15 cellular contexts compared by ENCODE assay signal in genomic region chr7:133300811-133301210, GRCh38.
"Had no signal": no experiment of that assay in that cellular context is flagged by ENCODE, and none has a peak within 500 bp of the region (broad histone marks: within the 10 kb centered on the region; RNA-seq: fewer than 3 reads in every experiment).

No MANE protein-coding gene starts in this region.

- H3K36me3 ChIP-seq: breast epithelium, thoracic aorta had no signal

- H3K4me3 ChIP-seq: breast epithelium, thoracic aorta had no signal

- DNase-seq: activated CD4-positive, alpha-beta T cell treated with anti-CD3 and anti-CD28 coated beads, Interleukin-2, amount 10 ng/mL, durations not matched to agents 24 days and 14 days; activated CD4-positive, CD25-positive, alpha-beta regulatory T cell; activated CD8-positive, alpha-beta T cell treated with anti-CD3 and anti-CD28 coated beads, Interleukin-2, amount 10 ng/mL, durations not matched to agents 7 days and 5 days; activated gamma-delta T cell treated with Interleukin-2 at 50 U/mL for 16 hours; activated naive CD8-positive, alpha-beta T cell treated with anti-CD3 and anti-CD28 coated beads, Interleukin-2, amount 10 ng/mL, durations not matched to agents 7 days and 5 days; aorta; foreskin keratinocyte; mammary epithelial cell; naive B cell; T-helper 2 cell had no signal

- H3K9me3 ChIP-seq: breast epithelium, neutrophil, thoracic aorta had no signal

- H3K27ac ChIP-seq: breast epithelium, foreskin keratinocyte, neutrophil, thoracic aorta had no signal

- H3K4me1 Mint-ChIP-seq: activated CD4-positive, alpha-beta T cell treated with anti-CD3 and anti-CD28 coated beads, Interleukin-2, amount 10 ng/mL, durations not matched to agents 24 days and 14 days; activated naive CD8-positive, alpha-beta T cell treated with anti-CD3 and anti-CD28 coated beads, Interleukin-2, amount 10 ng/mL, durations not matched to agents 7 days and 5 days had no signal

- FAIRE-seq: TTC549 had no signal

- H3K27me3 ChIP-seq: breast epithelium, foreskin keratinocyte, neutrophil had no signal

- H3K9me3 Mint-ChIP-seq: activated CD4-positive, alpha-beta T cell treated with anti-CD3 and anti-CD28 coated beads, Interleukin-2, amount 10 ng/mL, durations not matched to agents 24 days and 14 days; activated naive CD8-positive, alpha-beta T cell treated with anti-CD3 and anti-CD28 coated beads, Interleukin-2, amount 10 ng/mL, durations not matched to agents 7 days and 5 days; naive B cell; stimulated activated effector memory CD8-positive, alpha-beta T cell treated with anti-CD3 and anti-CD28 coated beads, Interleukin-12 subunit alpha, Interleukin-12 subunit beta, amount 100 ng/mL, for 72 hours had no signal

- H3K4me1 ChIP-seq: breast epithelium, foreskin keratinocyte had no signal

- H3K27me3 Mint-ChIP-seq: activated CD4-positive, alpha-beta T cell treated with anti-CD3 and anti-CD28 coated beads, Interleukin-2, amount 10 ng/mL, durations not matched to agents 24 days and 14 days; activated naive CD8-positive, alpha-beta T cell treated with anti-CD3 and anti-CD28 coated beads, Interleukin-2, amount 10 ng/mL, durations not matched to agents 7 days and 5 days; naive B cell had no signal

- H3K4me3 Mint-ChIP-seq: activated CD4-positive, alpha-beta T cell treated with anti-CD3 and anti-CD28 coated beads, Interleukin-2, amount 10 ng/mL, durations not matched to agents 24 days and 14 days; activated CD8-positive, alpha-beta T cell treated with anti-CD3 and anti-CD28 coated beads, Interleukin-2, amount 10 ng/mL, durations not matched to agents 7 days and 5 days; activated naive CD8-positive, alpha-beta T cell treated with anti-CD3 and anti-CD28 coated beads, Interleukin-2, amount 10 ng/mL, durations not matched to agents 7 days and 5 days; naive B cell; stimulated activated effector memory CD8-positive, alpha-beta T cell treated with anti-CD3 and anti-CD28 coated beads, Interleukin-12 subunit alpha, Interleukin-12 subunit beta, amount 100 ng/mL, for 72 hours had no signal

- H3K27ac Mint-ChIP-seq: activated CD4-positive, alpha-beta T cell treated with anti-CD3 and anti-CD28 coated beads, Interleukin-2, amount 10 ng/mL, durations not matched to agents 24 days and 14 days; activated CD8-positive, alpha-beta T cell treated with anti-CD3 and anti-CD28 coated beads, Interleukin-2, amount 10 ng/mL, durations not matched to agents 7 days and 5 days; activated naive CD8-positive, alpha-beta T cell treated with anti-CD3 and anti-CD28 coated beads, Interleukin-2, amount 10 ng/mL, durations not matched to agents 7 days and 5 days; stimulated activated effector memory CD8-positive, alpha-beta T cell treated with anti-CD3 and anti-CD28 coated beads, Interleukin-12 subunit alpha, Interleukin-12 subunit beta, amount 100 ng/mL, for 72 hours had no signal
